Comparison of ENCODE assay signal across 8 cellular contexts in the genomic region with DNA sequence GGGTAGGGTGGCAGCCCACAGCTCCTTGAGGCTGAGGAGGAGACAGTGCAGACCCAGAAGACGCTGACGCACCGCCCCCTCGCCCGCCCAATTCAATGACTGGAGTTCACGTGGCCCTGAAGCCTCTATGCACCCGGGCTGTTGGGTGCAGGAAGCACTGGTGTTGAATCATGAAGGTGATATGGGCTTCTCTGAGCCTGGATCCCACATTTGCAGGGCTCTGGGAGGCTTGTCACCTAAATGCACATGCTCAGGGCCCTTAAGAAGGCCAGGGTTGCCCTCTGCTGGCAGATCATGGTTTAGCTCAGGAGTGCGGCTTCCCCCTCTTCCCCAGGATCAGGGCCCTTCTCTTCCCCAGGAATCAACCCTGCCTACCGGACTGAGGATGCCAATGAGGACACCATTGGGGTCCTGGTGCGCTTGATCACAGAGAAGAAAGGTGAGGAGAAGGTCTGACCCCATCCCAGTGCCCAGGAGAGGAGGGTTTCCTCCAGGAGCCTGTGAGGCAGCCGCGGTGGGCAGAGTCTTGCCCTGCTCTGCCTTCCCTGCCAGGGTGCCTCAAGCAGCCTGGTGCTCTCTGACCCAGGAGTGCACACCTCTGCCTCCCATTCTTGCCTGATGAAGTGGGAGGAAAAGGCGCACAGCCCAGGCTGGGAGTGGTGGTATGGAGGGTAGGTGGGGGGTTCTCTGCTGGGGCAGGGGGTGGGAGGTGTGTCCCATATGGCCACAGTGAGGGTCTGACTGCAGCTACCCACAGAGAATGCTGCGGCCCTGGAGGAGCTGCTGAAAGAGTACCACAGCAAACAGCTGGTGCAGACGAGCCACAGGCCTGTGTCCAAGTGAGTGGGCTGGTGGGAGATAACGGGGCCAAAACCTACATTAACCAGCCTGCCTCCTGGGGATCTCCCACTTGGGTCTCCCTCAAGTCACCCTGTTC. TPM values are rescaled to one million over a fixed set of nuclear protein-coding genes. Genes with fewer than 3 reads are reported as not detected.
DNase-seq lines count a peak whose midpoint lies in the region; ATAC-seq and TF ChIP-seq lines count a peak whose summit lies in the region.

No MANE protein-coding gene starts in this region.

- no peaks in the 10 kb centered on the region for H3K36me3 ChIP-seq in breast epithelium

- peak; percentile 80 for TF ChIP-seq CTCF in GM12875 (IDR thresholded peaks at IDR 0.05; ENCODE audit: borderline replicate concordance, insufficient read depth, low read depth, low read length)
- TF ChIP-seq CTCF in VCaP (conservative IDR thresholded peaks at IDR 0.05), result peak; percentile 90
- peak; percentile 18 to 85 (median 79) for TF ChIP-seq CTCF in breast epithelium (IDR thresholded peaks at IDR 0.05)

- TF ChIP-seq POLR2A in breast epithelium (IDR thresholded peaks at IDR 0.05), result no peak

- DNase-seq in 8988T, result peak; percentile 97
- DNase-seq in NCI-H2107 (lab: John Stamatoyannopoulos, UW), result peak; percentile 56
- DNase-seq in breast epithelium (ENCODE audit: low spot score in 2 of 2), result peak; percentile 37 to 78
- peak; percentile 90 for DNase-seq in islet precursor cell
- DNase-seq in stimulated activated CD4-positive, alpha-beta T cell treated with anti-CD3 and anti-CD28 coated beads, Interleukin-1b, Interleukin-23, amount 100 ng/mL, for 24 hours (ENCODE audit: low read depth in 4 of 4, low spot score in 1 of 4), result peak in 3 of 4 experiments; percentile 30 to 42 (median 37)

- ATAC-seq in HG03280 (IDR thresholded peaks at IDR 0.05; ENCODE audit: unreplicated experiment), result no peak

- H3K27ac ChIP-seq in VCaP (no peak overlapping the region), breast epithelium (no peak overlapping the region)

- H3K9me3 ChIP-seq in breast epithelium, result no peaks in the 10 kb centered on the region

- no peak overlapping the region for H3K4me3 ChIP-seq in GM12875 (ENCODE audit: low read depth, low read length)
- no peak overlapping the region for H3K4me3 ChIP-seq in breast epithelium

- H3K27me3 ChIP-seq in breast epithelium, result no peaks in the 10 kb centered on the region

- H3K4me1 ChIP-seq in breast epithelium, result no peaks in the 10 kb centered on the region

- intact Hi-C loops in breast epithelium (cut with DNase I; ENCODE audit: low total_unique reads), result loop anchor here (2.0 kb wide), 1 partner anchor 17 kb away; the partner anchor contains the start of gene RELT

RNA-seq across cellular contexts. Expression of gene RELT, which starts 17.5 kb away (rescaled TPM):
- 1 to 10 TPM; 2.2 to 3.7 (median 2.3) TPM for total RNA-seq in breast epithelium

Comparison
In these comparisons a context has a peak if more than half of its experiments do, and no peak if none do; other contexts are left out.
1. DNase-seq: peak in every context shown above with its lines; median percentile 97 in 8988T; 90 in islet precursor cell; 58 in breast epithelium; 56 in NCI-H2107; 37 in stimulated activated CD4-positive, alpha-beta T cell treated with anti-CD3 and anti-CD28 coated beads, Interleukin-1b, Interleukin-23, amount 100 ng/mL, for 24 hours.